10 cellular contexts compared by ENCODE assay signal in genomic region chr14:68368850-68369249, GRCh38.
DNase-seq lines count a peak whose midpoint lies in the region; ATAC-seq and TF ChIP-seq lines count a peak whose summit lies in the region.
"Had no signal": no experiment of that assay in that cellular context is flagged by ENCODE, and none has a peak within 500 bp of the region (broad histone marks: within the 10 kb centered on the region; RNA-seq: fewer than 3 reads in every experiment).

No MANE protein-coding gene starts in this region.

- H3K4me1 ChIP-seq in BLaER1 treated with 17β-estradiol and CSF1 and Interleukin-3, amounts not matched to agents 10 nM and 100 nM = peaks cover 65 to 88% (median 74%) of the 10 kb centered on the region in 10 experiments

- H3K27ac ChIP-seq in BLaER1 treated with 17β-estradiol and CSF1 and Interleukin-3, amounts not matched to agents 10 nM and 100 nM = peak overlapping the region; percentile 70 to 86 (median 81)
- H3K27ac ChIP-seq in coronary artery = peak overlapping the region in 1 of 2 donors; percentile 58

- H3K4me2 ChIP-seq in BLaER1 treated with 17β-estradiol and CSF1 and Interleukin-3, amounts not matched to agents 10 nM and 100 nM = peak overlapping the region; percentile 61 to 93 (median 77)

- TF ChIP-seq CTCF in coronary artery (IDR thresholded peaks at IDR 0.05) (no peak), omental fat pad (IDR thresholded peaks at IDR 0.05) (no peak)

- H3K4me3 ChIP-seq in BLaER1 treated with 17β-estradiol and CSF1 and Interleukin-3, amounts not matched to agents 10 nM and 100 nM = peak overlapping the region in 3 of 10 experiments; percentile 17 to 20 (median 20); a peak in 2 of 20 replicates
- peak overlapping the region; percentile 26 for H3K4me3 ChIP-seq in coronary artery

- DNase-seq in coronary artery (ENCODE audit: low spot score) (no peak), cerebellum (ENCODE audit: low spot score) (no peak), omental fat pad (ENCODE audit: low spot score) (no peak), NCI-H146 (lab: John Stamatoyannopoulos, UW) (no peak), GM19240 (ENCODE audit: insufficient read length, low spot score) (no peak)
- DNase-seq: activated CD4-positive, CD25-positive, alpha-beta regulatory T cell treated with anti-CD3 and anti-CD28 coated beads, Interleukin-2, amount 50 U/mL, for 72 hours; anterior cingulate cortex had no signal

- H3K27me3 ChIP-seq in BLaER1 treated with 17β-estradiol and CSF1 and Interleukin-3, amounts not matched to agents 10 nM and 100 nM = no peaks in the 10 kb centered on the region

- peaks cover 6 to 30% (median 22%) of the 10 kb centered on the region in 11 experiments; a peak in 19 of 22 replicates for H3K9me3 ChIP-seq in BLaER1 treated with 17β-estradiol and CSF1 and Interleukin-3, amounts not matched to agents 10 nM and 100 nM (replicated peaks in 1 of 11)

- ATAC-seq in GM19023 (IDR thresholded peaks at IDR 0.05; ENCODE audit: unreplicated experiment) = peak; percentile 41
- peak; percentile 32 for ATAC-seq in HG03342 (IDR thresholded peaks at IDR 0.05; ENCODE audit: unreplicated experiment)
- ATAC-seq in omental fat pad (ENCODE audit: low FRiP score) = no peak

- no peaks in the 10 kb centered on the region for H4K20me1 ChIP-seq in BLaER1 treated with 17β-estradiol and CSF1 and Interleukin-3, amounts not matched to agents 10 nM and 100 nM

- no peaks in the 10 kb centered on the region for H3K36me3 ChIP-seq in BLaER1 treated with 17β-estradiol and CSF1 and Interleukin-3, amounts not matched to agents 10 nM and 100 nM

- peak overlapping the region in 10 of 11 experiments; percentile 52 to 71 (median 66); a peak in 18 of 22 replicates for H3K9ac ChIP-seq in BLaER1 treated with 17β-estradiol and CSF1 and Interleukin-3, amounts not matched to agents 10 nM and 100 nM
